ENCODE assay signal across 22 cellular contexts in the genomic region with DNA sequence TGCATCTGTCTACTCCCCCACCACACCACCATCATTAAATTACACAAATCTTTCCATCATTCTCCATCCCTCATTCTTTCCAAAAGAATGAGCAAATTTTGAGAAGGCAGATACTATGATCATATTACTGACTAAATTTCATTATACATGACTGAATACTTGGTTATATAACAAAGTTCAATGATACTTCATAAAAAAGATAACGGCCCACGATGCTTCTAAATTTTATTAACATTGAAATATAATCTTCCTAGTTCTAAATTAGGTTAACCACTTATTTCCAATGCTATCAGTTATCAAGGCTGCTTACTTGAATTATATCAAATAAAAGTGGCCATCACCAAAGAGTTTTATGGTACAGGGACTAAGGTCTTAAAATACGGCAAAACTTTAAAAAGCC.
A peak's percentile ranks its signal among the peaks of the same experiment; 100 is the strongest.
DNase-seq lines count a peak whose midpoint lies in the region; ATAC-seq, FAIRE-seq and TF ChIP-seq lines count a peak whose summit lies in the region.
"Had no signal": no experiment of that assay in that cellular context is flagged by ENCODE, and none has a peak within 500 bp of the region (broad histone marks: within the 10 kb centered on the region; RNA-seq: fewer than 3 reads in every experiment).

No MANE protein-coding gene starts in this region.

- no peaks in the 10 kb centered on the region for H3K9me3 Mint-ChIP-seq in stimulated activated naive CD8-positive, alpha-beta T cell treated with anti-CD3 and anti-CD28 coated beads, Interleukin-15, Interleukin-2, amounts not matched to agents 100 ng/mL and 50 ng/mL, for 24 hours
- H3K9me3 Mint-ChIP-seq: HFFc6, IgD-negative memory B cell had no signal

- peaks cover 6% of the 10 kb centered on the region for H3K36me3 Mint-ChIP-seq in stimulated activated naive CD8-positive, alpha-beta T cell treated with anti-CD3 and anti-CD28 coated beads, Interleukin-15, Interleukin-2, amounts not matched to agents 100 ng/mL and 50 ng/mL, for 24 hours (ENCODE audit: low read depth)
- H3K36me3 Mint-ChIP-seq: CD4-positive, alpha-beta memory T cell had no signal

- H3K27me3 Mint-ChIP-seq in stimulated activated naive CD8-positive, alpha-beta T cell treated with anti-CD3 and anti-CD28 coated beads, Interleukin-15, Interleukin-2, amounts not matched to agents 100 ng/mL and 50 ng/mL, for 24 hours = no peaks in the 10 kb centered on the region
- H3K27me3 Mint-ChIP-seq: CD4-positive, alpha-beta memory T cell; IgD-negative memory B cell had no signal

- H3K4me1 Mint-ChIP-seq in stimulated activated naive CD8-positive, alpha-beta T cell treated with anti-CD3 and anti-CD28 coated beads, Interleukin-15, Interleukin-2, amounts not matched to agents 100 ng/mL and 50 ng/mL, for 24 hours (ENCODE audit: low read depth) = peaks cover 77% of the 10 kb centered on the region

- H3K27ac Mint-ChIP-seq in stimulated activated naive CD8-positive, alpha-beta T cell treated with anti-CD3 and anti-CD28 coated beads, Interleukin-15, Interleukin-2, amounts not matched to agents 100 ng/mL and 50 ng/mL, for 24 hours = peak overlapping the region; percentile 5
- H3K27ac Mint-ChIP-seq: HFFc6, IgD-negative memory B cell had no signal

- DNase-seq in NCI-H2171 treated with DMSO at 0.1 percent for 48 hours (lab: John Stamatoyannopoulos, UW) = peak; percentile 18
- DNase-seq in NCI-H2171 (lab: John Stamatoyannopoulos, UW) = no peak
- no peak for DNase-seq in stimulated activated naive CD8-positive, alpha-beta T cell treated with anti-CD3 and anti-CD28 coated beads, Interleukin-15, Interleukin-2, amounts not matched to agents 100 U/mL and 50 U/mL, for 24 hours
- DNase-seq in NCI-H1436 treated with DMSO at 0.1 percent for 48 hours (lab: John Stamatoyannopoulos, UW) = no peak
- DNase-seq in NCI-H1930 (lab: John Stamatoyannopoulos, UW) = no peak
- DNase-seq: Calu3; CD4-positive, alpha-beta memory T cell; DMS 273 treated with DMSO at 0.1 percent for 48 hours; DMS53; DND-41; EL; HCEC 1CT; HFFc6 had no signal

- no peak overlapping the region for H3K4me3 Mint-ChIP-seq in stimulated activated naive CD8-positive, alpha-beta T cell treated with anti-CD3 and anti-CD28 coated beads, Interleukin-15, Interleukin-2, amounts not matched to agents 100 ng/mL and 50 ng/mL, for 24 hours
- H3K4me3 Mint-ChIP-seq: CD14-positive monocyte, GM23338, HFFc6, IgD-negative memory B cell had no signal

- ATAC-seq in stimulated activated naive CD8-positive, alpha-beta T cell treated with anti-CD3 and anti-CD28 coated beads, Interleukin-15, Interleukin-2, amounts not matched to agents 100 U/mL and 50 U/mL, for 24 hours = no peak
- ATAC-seq in SK-N-SH treated with all-trans-retinoic acid at 6 μM for 48 hours = no peak; the same call in 1 of the 3 replicates
- ATAC-seq: GM12878, GM23338, HepG2 had no signal

- peak; percentile 13 for FAIRE-seq in islet of Langerhans (lab: Jason Lieb, UNC)
- FAIRE-seq: GM12878, H54, HepG2 had no signal

TF ChIP-seq in SK-N-SH treated with all-trans-retinoic acid at 6 μM for 48 hours, 23 proteins besides CTCF, POLR2A, EP300 and RAD21:
- peak; percentile 74 for TF ChIP-seq ISL1 (CRISPR knock-in tag; IDR thresholded peaks at IDR 0.05)
- no peak for TF ChIP-seq RARB (CRISPR knock-in tag; IDR thresholded peaks at IDR 0.05)
- no peak for TF ChIP-seq ZNF8 (CRISPR knock-in tag; IDR thresholded peaks at IDR 0.05)
- TF ChIP-seq OSR1 (CRISPR knock-in tag; IDR thresholded peaks at IDR 0.05) = no peak
- TF ChIP-seq TCF4 (CRISPR knock-in tag; IDR thresholded peaks at IDR 0.05; ENCODE audit: borderline replicate concordance) = peak; percentile 28; the same call in 1 of the 2 replicates
